10 cellular contexts compared by ENCODE assay signal in genomic region chr17:44581868-44582267, GRCh38. TPM values are rescaled to one million over a fixed set of nuclear protein-coding genes. Genes with fewer than 3 reads are reported as not detected.
DNase-seq lines count a peak whose midpoint lies in the region; ATAC-seq and TF ChIP-seq lines count a peak whose summit lies in the region.
"Had no signal": no experiment of that assay in that cellular context is flagged by ENCODE, and none has a peak within 500 bp of the region (broad histone marks: within the 10 kb centered on the region; RNA-seq: fewer than 3 reads in every experiment).

No MANE protein-coding gene starts in this region.

- H2AFZ ChIP-seq in Loucy (ENCODE audit: low read length), result no peak overlapping the region

- no peaks in the 10 kb centered on the region for H3K9me3 ChIP-seq in Loucy (ENCODE audit: insufficient read depth, low read depth, low read length)
- no peaks in the 10 kb centered on the region for H3K9me3 ChIP-seq in left lung

- peaks cover 24% of the 10 kb centered on the region for H3K27me3 Mint-ChIP-seq in activated CD8-positive, alpha-beta T cell treated with anti-CD3 and anti-CD28 coated beads for 36 hours
- H3K27me3 Mint-ChIP-seq in activated CD8-positive, alpha-beta T cell treated with anti-CD3 and anti-CD28 coated beads, Interleukin-2, amount 10 ng/mL, durations not matched to agents 7 days and 5 days (ENCODE audit: low read depth), result peaks cover 17% of the 10 kb centered on the region
- H3K27me3 Mint-ChIP-seq in progenitor cell of endocrine pancreas, result peaks cover 13% of the 10 kb centered on the region

- no peak overlapping the region for H3K9ac ChIP-seq in Loucy (ENCODE audit: low read depth, low read length, poor library complexity, severe bottlenecking)

- H3K27ac ChIP-seq in left lung, result no peak overlapping the region

- no peak for TF ChIP-seq CTCF in activated CD8-positive, alpha-beta T cell treated with anti-CD3 and anti-CD28 coated beads for 36 hours (IDR thresholded peaks at IDR 0.05)
- TF ChIP-seq CTCF in Loucy (conservative IDR thresholded peaks at IDR 0.05; ENCODE audit: low read length) (peak; percentile 42), WI38 (IDR thresholded peaks at IDR 0.05; ENCODE audit: low read depth, low read length) (peak; percentile 26; the same call in 1 of the 2 replicates), progenitor cell of endocrine pancreas (IDR thresholded peaks at IDR 0.05; ENCODE audit: unreplicated experiment) (peak; percentile 6), left lung (IDR thresholded peaks at IDR 0.05) (peak in 1 of 2 donors; percentile 9)

- POLR2A ChIA-PET in activated CD8-positive, alpha-beta T cell treated with anti-CD3 and anti-CD28 coated beads for 36 hours (lab: Charles Lee), result no interaction called here
- POLR2A ChIA-PET in activated CD8-positive, alpha-beta T cell treated with anti-CD3 and anti-CD28 coated beads, Interleukin-2, amount 10 ng/mL, durations not matched to agents 7 days and 5 days (lab: Charles Lee), result no interaction called here

- DNase-seq in activated CD8-positive, alpha-beta T cell treated with anti-CD3 and anti-CD28 coated beads for 36 hours, result peak; percentile 20
- DNase-seq in activated CD8-positive, alpha-beta T cell treated with anti-CD3 and anti-CD28 coated beads, Interleukin-2, amount 10 ng/mL, durations not matched to agents 7 days and 5 days, result no peak
- DNase-seq in progenitor cell of endocrine pancreas (ENCODE audit: low spot score, unreplicated experiment) (no peak), mucosa of gallbladder (ENCODE audit: low spot score) (no peak), left lung (no peak)
- DNase-seq: activated CD4-positive, alpha-beta T cell treated with anti-CD3 and anti-CD28 coated beads for 4 hours had no signal

- H3K4me1 Mint-ChIP-seq in activated CD8-positive, alpha-beta T cell treated with anti-CD3 and anti-CD28 coated beads for 36 hours (ENCODE audit: low read depth), result no peaks in the 10 kb centered on the region
- H3K4me1 Mint-ChIP-seq in activated CD8-positive, alpha-beta T cell treated with anti-CD3 and anti-CD28 coated beads, Interleukin-2, amount 10 ng/mL, durations not matched to agents 7 days and 5 days (ENCODE audit: low read depth), result no peaks in the 10 kb centered on the region
- H3K4me1 Mint-ChIP-seq in progenitor cell of endocrine pancreas (ENCODE audit: low read depth), result peaks cover 10% of the 10 kb centered on the region

- no peaks in the 10 kb centered on the region for H3K36me3 Mint-ChIP-seq in activated CD8-positive, alpha-beta T cell treated with anti-CD3 and anti-CD28 coated beads for 36 hours (ENCODE audit: low read depth)
- H3K36me3 Mint-ChIP-seq in activated CD8-positive, alpha-beta T cell treated with anti-CD3 and anti-CD28 coated beads, Interleukin-2, amount 10 ng/mL, durations not matched to agents 7 days and 5 days (ENCODE audit: low read depth), result no peaks in the 10 kb centered on the region
- H3K36me3 Mint-ChIP-seq in progenitor cell of endocrine pancreas (ENCODE audit: insufficient read depth), result no peaks in the 10 kb centered on the region
- H3K36me3 Mint-ChIP-seq: IgD-negative memory B cell had no signal

- H3K27me3 ChIP-seq in Loucy (ENCODE audit: insufficient read depth, low read length, poor library complexity, severe bottlenecking) (no peaks in the 10 kb centered on the region), left lung (peaks cover 0 to 24% of the 10 kb centered on the region in 2 donors)

- no peaks in the 10 kb centered on the region for H3K79me2 ChIP-seq in Loucy (ENCODE audit: insufficient read depth, low read length)

- H3K27ac Mint-ChIP-seq in activated CD8-positive, alpha-beta T cell treated with anti-CD3 and anti-CD28 coated beads for 36 hours, result no peak overlapping the region
- no peak overlapping the region for H3K27ac Mint-ChIP-seq in activated CD8-positive, alpha-beta T cell treated with anti-CD3 and anti-CD28 coated beads, Interleukin-2, amount 10 ng/mL, durations not matched to agents 7 days and 5 days
- H3K27ac Mint-ChIP-seq in progenitor cell of endocrine pancreas, result no peak overlapping the region
- H3K27ac Mint-ChIP-seq: IgD-negative memory B cell had no signal

- H3K9me3 Mint-ChIP-seq in activated CD8-positive, alpha-beta T cell treated with anti-CD3 and anti-CD28 coated beads for 36 hours, result no peaks in the 10 kb centered on the region
- H3K9me3 Mint-ChIP-seq in activated CD8-positive, alpha-beta T cell treated with anti-CD3 and anti-CD28 coated beads, Interleukin-2, amount 10 ng/mL, durations not matched to agents 7 days and 5 days (ENCODE audit: insufficient read depth), result no peaks in the 10 kb centered on the region
- no peaks in the 10 kb centered on the region for H3K9me3 Mint-ChIP-seq in progenitor cell of endocrine pancreas (ENCODE audit: low read depth)
- H3K9me3 Mint-ChIP-seq: IgD-negative memory B cell had no signal

- no peak for ATAC-seq in activated CD8-positive, alpha-beta T cell treated with anti-CD3 and anti-CD28 coated beads for 36 hours
- ATAC-seq in activated CD8-positive, alpha-beta T cell treated with anti-CD3 and anti-CD28 coated beads, Interleukin-2, amount 10 ng/mL, durations not matched to agents 7 days and 5 days, result no peak
- ATAC-seq in GM21526 (IDR thresholded peaks at IDR 0.05; ENCODE audit: low FRiP score, unreplicated experiment) (no peak), left lung (no peak)

- no peaks in the 10 kb centered on the region for H4K20me1 ChIP-seq in Loucy (ENCODE audit: insufficient read depth, low read length, poor library complexity, severe bottlenecking)

- no peaks in the 10 kb centered on the region for H3F3A ChIP-seq in Loucy (ENCODE audit: low read depth)

- H3K4me2 ChIP-seq in Loucy (ENCODE audit: low read depth, low read length, poor library complexity, severe bottlenecking), result no peak overlapping the region

- H3K36me3 ChIP-seq in Loucy (ENCODE audit: insufficient read depth, low read length) (no peaks in the 10 kb centered on the region), left lung (no peaks in the 10 kb centered on the region)

- no peak overlapping the region for H3K4me3 ChIP-seq in Loucy (ENCODE audit: low read length, poor library complexity, severe bottlenecking)
- H3K4me3 ChIP-seq in WI38 (ENCODE audit: low read depth, low read length), result no peak overlapping the region
- H3K4me3 ChIP-seq in left lung, result no peak overlapping the region

- H3K4me1 ChIP-seq in Loucy (ENCODE audit: insufficient read depth, low read length, poor library complexity, severe bottlenecking) (no peaks in the 10 kb centered on the region), left lung (no peaks in the 10 kb centered on the region)

- H3K4me3 Mint-ChIP-seq in activated CD8-positive, alpha-beta T cell treated with anti-CD3 and anti-CD28 coated beads for 36 hours, result no peak overlapping the region
- H3K4me3 Mint-ChIP-seq in activated CD8-positive, alpha-beta T cell treated with anti-CD3 and anti-CD28 coated beads, Interleukin-2, amount 10 ng/mL, durations not matched to agents 7 days and 5 days, result no peak overlapping the region
- no peak overlapping the region for H3K4me3 Mint-ChIP-seq in progenitor cell of endocrine pancreas (ENCODE audit: low read depth)
- H3K4me3 Mint-ChIP-seq: IgD-negative memory B cell had no signal

- intact Hi-C loops in activated CD8-positive, alpha-beta T cell treated with anti-CD3 and anti-CD28 coated beads for 36 hours (cut with micrococcal nuclease), result no loop called here
- intact Hi-C loops in left lung (cut with DNase I), result no loop called here

- no peaks in the 10 kb centered on the region for H3K9me2 ChIP-seq in Loucy (replicated peaks; ENCODE audit: low read depth, low read length)

- CTCF ChIA-PET in activated CD8-positive, alpha-beta T cell treated with anti-CD3 and anti-CD28 coated beads for 36 hours (lab: Charles Lee), result interaction anchor here (1.1 to 1.3 kb wide), 2 partner anchors 48 to 62 kb away, joined by 3 to 5 read pairs; no protein-coding TSS in a partner anchor
- CTCF ChIA-PET in activated CD8-positive, alpha-beta T cell treated with anti-CD3 and anti-CD28 coated beads, Interleukin-2, amount 10 ng/mL, durations not matched to agents 7 days and 5 days (lab: Charles Lee), result no interaction called here

RNA-seq across cellular contexts. Expression of gene FZD2, which starts 24.6 kb away (rescaled TPM):
- total RNA-seq in activated CD8-positive, alpha-beta T cell treated with anti-CD3 and anti-CD28 coated beads for 36 hours, result under 1 TPM; 0.16 to 0.22 TPM
- under 1 TPM; 0.26 to 0.29 TPM for total RNA-seq in activated CD8-positive, alpha-beta T cell treated with anti-CD3 and anti-CD28 coated beads, Interleukin-2, amount 10 ng/mL, durations not matched to agents 7 days and 5 days
- 73.6 and 89.7 TPM in 2 replicates for total RNA-seq in progenitor cell of endocrine pancreas
- total RNA-seq in mucosa of gallbladder, result 7.7 TPM
- total RNA-seq in left lung, result 10 to 100 TPM in 1 of 2 donors, 1 to 10 TPM in 1; 9.8 to 12.1 TPM
